In genomic region chrX:40987413-40987812, GRCh38 we compare ENCODE assay signal across 27 cellular contexts.
"Had no signal": no experiment of that assay in that cellular context is flagged by ENCODE, and none has a peak within 500 bp of the region (broad histone marks: within the 10 kb centered on the region; RNA-seq: fewer than 3 reads in every experiment).

No MANE protein-coding gene starts in this region.

- H3K4me2 ChIP-seq: KMS-11, SK-N-SH had no signal

- H3K9me3 ChIP-seq: ascending aorta, Peyer's patch, SJCRH30, SK-N-SH had no signal

- H3K4me1 ChIP-seq: ascending aorta, Peyer's patch, SJCRH30 had no signal

- H3K4me3 ChIP-seq: ascending aorta, Peyer's patch, SJCRH30 had no signal

- H3K4me3 Mint-ChIP-seq: activated CD8-positive, alpha-beta T cell treated with anti-CD3 and anti-CD28 coated beads, Interleukin-2, amount 10 ng/mL, durations not matched to agents 7 days and 5 days; activated naive CD8-positive, alpha-beta T cell treated with anti-CD3 and anti-CD28 coated beads, Interleukin-2, amount 50 U/mL, for 24 hours; brain; T-helper 2 cell treated with Interferon-gamma antibody and Interleukin-4, amounts not matched to agents 5 μg/mL and 100 μg/mL, for 36 hours had no signal

- DNase-seq: activated CD4-positive, alpha-beta T cell treated with anti-CD3 and anti-CD28 coated beads for 48 hours; activated CD4-positive, alpha-beta T cell treated with anti-CD3 and anti-CD28 coated beads, Interleukin-2, amount 50 U/mL, for 4 hours; activated CD4-positive, CD25-positive, alpha-beta regulatory T cell treated with anti-CD3 and anti-CD28 coated beads, Interleukin-2, amount 50 U/mL, for 72 hours; activated CD8-positive, alpha-beta memory T cell treated with anti-CD3 and anti-CD28 coated beads, Interleukin-2, amount 50 U/mL, for 48 hours; activated CD8-positive, alpha-beta T cell treated with anti-CD3 and anti-CD28 coated beads, Interleukin-2, amount 10 ng/mL, durations not matched to agents 7 days and 5 days; activated naive CD4-positive, alpha-beta T cell; activated naive CD8-positive, alpha-beta T cell treated with anti-CD3 and anti-CD28 coated beads, Interleukin-2, amount 50 U/mL, for 24 hours; activated T-cell treated with anti-CD3 and anti-CD28 coated beads, Interleukin-2, amount 50 U/mL, for 1 hour; amniotic stem cell; NCI-H1092 treated with DMSO at 0.1 percent for 48 hours; NCI-H1417 treated with DMSO at 0.1 percent for 48 hours; NCI-H1694 treated with DMSO at 0.1 percent for 48 hours; NCI-H2081; NCI-H510A treated with DMSO at 0.1 percent for 48 hours; NCI-H69; NK-92 treated with Interleukin-12 subunit alpha and Interleukin-12 subunit beta, amount 100 ng/mL, for 24 hours; Peyer's patch; Right ventricle myocardium superior; SJCRH30; SK-N-SH; SW 1271 had no signal

- H3K4me1 Mint-ChIP-seq: activated naive CD8-positive, alpha-beta T cell treated with anti-CD3 and anti-CD28 coated beads, Interleukin-2, amount 50 U/mL, for 24 hours; brain had no signal

- H3K27me3 Mint-ChIP-seq: activated naive CD8-positive, alpha-beta T cell treated with anti-CD3 and anti-CD28 coated beads, Interleukin-2, amount 50 U/mL, for 24 hours had no signal

- ATAC-seq: activated CD8-positive, alpha-beta T cell treated with anti-CD3 and anti-CD28 coated beads, Interleukin-2, amount 10 ng/mL, durations not matched to agents 7 days and 5 days; activated naive CD4-positive, alpha-beta T cell treated with anti-CD3 and anti-CD28 coated beads, Interleukin-2, amount 50 U/mL, for 72 hours; activated naive CD8-positive, alpha-beta T cell treated with anti-CD3 and anti-CD28 coated beads, Interleukin-2, amount 50 U/mL, for 24 hours had no signal

- H3K27ac ChIP-seq: ascending aorta, KMS-11, Peyer's patch, RWPE1, SJCRH30 had no signal

- H3K36me3 ChIP-seq: ascending aorta, Peyer's patch, SJCRH30 had no signal

- H3K27me3 ChIP-seq: ascending aorta, Peyer's patch, SJCRH30 had no signal

- H3K9ac ChIP-seq: KMS-11, SK-N-SH had no signal

- H3K36me3 Mint-ChIP-seq: activated naive CD4-positive, alpha-beta T cell treated with anti-CD3 and anti-CD28 coated beads, Interleukin-2, amount 50 U/mL, for 72 hours; brain had no signal

- H3K27ac Mint-ChIP-seq: activated CD8-positive, alpha-beta T cell treated with anti-CD3 and anti-CD28 coated beads, Interleukin-2, amount 10 ng/mL, durations not matched to agents 7 days and 5 days; activated naive CD4-positive, alpha-beta T cell treated with anti-CD3 and anti-CD28 coated beads, Interleukin-2, amount 50 U/mL, for 72 hours; activated naive CD8-positive, alpha-beta T cell treated with anti-CD3 and anti-CD28 coated beads, Interleukin-2, amount 50 U/mL, for 24 hours; brain; T-helper 2 cell treated with Interferon-gamma antibody and Interleukin-4, amounts not matched to agents 5 μg/mL and 100 μg/mL, for 36 hours had no signal
